Comparison of ENCODE assay signal across 1 cellular context in genomic region chr2:46071074-46071473, GRCh38.
TF ChIP-seq lines count a peak whose summit lies in the region.

No MANE protein-coding gene starts in this region.

TF ChIP-seq in IMR-90, 13 proteins besides CTCF, POLR2A, EP300 and RAD21:
- TF ChIP-seq MXI1 (IDR thresholded peaks at IDR 0.05; ENCODE audit: borderline replicate concordance, low read depth, low read length) (no peak), MAFK (IDR thresholded peaks at IDR 0.05; ENCODE audit: low read depth, low read length) (0 out of 2 replicates have a peak, but pooled peaks have one; percentile 22), RFX5 (IDR thresholded peaks at IDR 0.05; ENCODE audit: low read depth, low read length) (no peak)
- TF ChIP-seq, protein P1, sequence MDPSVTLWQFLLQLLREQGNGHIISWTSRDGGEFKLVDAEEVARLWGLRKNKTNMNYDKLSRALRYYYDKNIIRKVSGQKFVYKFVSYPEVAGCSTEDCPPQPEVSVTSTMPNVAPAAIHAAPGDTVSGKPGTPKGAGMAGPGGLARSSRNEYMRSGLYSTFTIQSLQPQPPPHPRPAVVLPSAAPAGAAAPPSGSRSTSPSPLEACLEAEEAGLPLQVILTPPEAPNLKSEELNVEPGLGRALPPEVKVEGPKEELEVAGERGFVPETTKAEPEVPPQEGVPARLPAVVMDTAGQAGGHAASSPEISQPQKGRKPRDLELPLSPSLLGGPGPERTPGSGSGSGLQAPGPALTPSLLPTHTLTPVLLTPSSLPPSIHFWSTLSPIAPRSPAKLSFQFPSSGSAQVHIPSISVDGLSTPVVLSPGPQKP (IDR thresholded peaks at IDR 0.05; ENCODE audit: borderline replicate concordance, low read depth, low read length) = no peak
